ENCODE assay signal across 1 cellular context in the genomic region with DNA sequence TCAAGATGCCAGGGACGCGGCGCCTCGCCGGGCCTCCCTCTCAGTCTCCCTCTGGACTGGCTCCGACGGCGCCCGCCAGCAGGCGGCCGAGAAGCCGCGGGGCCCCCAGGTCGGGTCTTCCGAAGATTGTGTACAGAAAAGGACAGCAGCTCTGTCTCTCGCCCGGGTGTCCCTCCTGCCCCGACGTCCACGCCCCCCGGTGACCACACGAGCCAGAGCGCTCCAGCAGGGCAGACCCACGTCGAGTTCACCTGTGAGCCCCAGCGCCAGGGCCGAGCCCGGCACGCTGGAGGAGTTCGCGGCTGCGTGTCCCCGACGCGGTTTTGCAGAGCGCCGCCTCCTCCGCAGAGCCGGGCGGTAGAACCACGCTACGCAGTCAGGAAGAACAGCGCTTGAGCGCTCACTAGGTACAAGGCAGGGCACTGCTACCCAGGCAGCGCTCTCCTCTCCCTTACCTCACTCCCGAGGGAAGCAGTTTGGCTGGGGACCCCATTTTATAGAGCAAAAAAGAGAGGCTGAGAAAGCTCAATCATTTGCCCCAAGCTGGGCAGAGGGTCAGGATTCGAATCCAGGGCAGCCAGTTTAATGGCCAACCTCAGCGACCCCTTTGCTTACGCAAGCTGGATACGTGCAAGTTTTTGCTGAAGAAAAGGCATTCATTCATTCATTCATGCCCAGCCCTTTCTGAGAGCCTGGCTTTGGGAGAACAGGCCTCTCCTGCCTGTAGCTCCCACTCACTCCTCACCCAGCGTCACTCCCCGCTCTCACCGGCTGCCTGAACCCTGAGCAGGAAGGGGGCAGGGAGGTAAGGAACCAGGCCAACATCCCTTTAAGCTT.
A peak's percentile ranks its signal among the peaks of the same experiment; 100 is the strongest.
TF ChIP-seq lines count a peak whose summit lies in the region.

No MANE protein-coding gene starts in this region.

TF ChIP-seq in HepG2, 621 proteins besides CTCF, POLR2A, EP300 and RAD21 (continued from another document and continues in another):
- TF ChIP-seq, protein P1, sequence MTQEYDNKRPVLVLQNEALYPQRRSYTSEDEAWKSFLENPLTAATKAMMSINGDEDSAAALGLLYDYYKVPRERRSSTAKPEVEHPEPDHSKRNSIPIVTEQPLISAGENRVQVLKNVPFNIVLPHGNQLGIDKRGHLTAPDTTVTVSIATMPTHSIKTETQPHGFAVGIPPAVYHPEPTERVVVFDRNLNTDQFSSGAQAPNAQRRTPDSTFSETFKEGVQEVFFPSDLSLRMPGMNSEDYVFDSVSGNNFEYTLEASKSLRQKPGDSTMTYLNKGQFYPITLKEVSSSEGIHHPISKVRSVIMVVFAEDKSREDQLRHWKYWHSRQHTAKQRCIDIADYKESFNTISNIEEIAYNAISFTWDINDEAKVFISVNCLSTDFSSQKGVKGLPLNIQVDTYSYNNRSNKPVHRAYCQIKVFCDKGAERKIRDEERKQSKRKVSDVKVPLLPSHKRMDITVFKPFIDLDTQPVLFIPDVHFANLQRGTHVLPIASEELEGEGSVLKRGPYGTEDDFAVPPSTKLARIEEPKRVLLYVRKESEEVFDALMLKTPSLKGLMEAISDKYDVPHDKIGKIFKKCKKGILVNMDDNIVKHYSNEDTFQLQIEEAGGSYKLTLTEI (CRISPR knock-in tag; conservative IDR thresholded peaks at IDR 0.05) = no peak
- no peak for TF ChIP-seq SP5 (CRISPR knock-in tag; IDR thresholded peaks at IDR 0.05; ENCODE audit: borderline replicate concordance, low read depth)
- TF ChIP-seq, protein P2, sequence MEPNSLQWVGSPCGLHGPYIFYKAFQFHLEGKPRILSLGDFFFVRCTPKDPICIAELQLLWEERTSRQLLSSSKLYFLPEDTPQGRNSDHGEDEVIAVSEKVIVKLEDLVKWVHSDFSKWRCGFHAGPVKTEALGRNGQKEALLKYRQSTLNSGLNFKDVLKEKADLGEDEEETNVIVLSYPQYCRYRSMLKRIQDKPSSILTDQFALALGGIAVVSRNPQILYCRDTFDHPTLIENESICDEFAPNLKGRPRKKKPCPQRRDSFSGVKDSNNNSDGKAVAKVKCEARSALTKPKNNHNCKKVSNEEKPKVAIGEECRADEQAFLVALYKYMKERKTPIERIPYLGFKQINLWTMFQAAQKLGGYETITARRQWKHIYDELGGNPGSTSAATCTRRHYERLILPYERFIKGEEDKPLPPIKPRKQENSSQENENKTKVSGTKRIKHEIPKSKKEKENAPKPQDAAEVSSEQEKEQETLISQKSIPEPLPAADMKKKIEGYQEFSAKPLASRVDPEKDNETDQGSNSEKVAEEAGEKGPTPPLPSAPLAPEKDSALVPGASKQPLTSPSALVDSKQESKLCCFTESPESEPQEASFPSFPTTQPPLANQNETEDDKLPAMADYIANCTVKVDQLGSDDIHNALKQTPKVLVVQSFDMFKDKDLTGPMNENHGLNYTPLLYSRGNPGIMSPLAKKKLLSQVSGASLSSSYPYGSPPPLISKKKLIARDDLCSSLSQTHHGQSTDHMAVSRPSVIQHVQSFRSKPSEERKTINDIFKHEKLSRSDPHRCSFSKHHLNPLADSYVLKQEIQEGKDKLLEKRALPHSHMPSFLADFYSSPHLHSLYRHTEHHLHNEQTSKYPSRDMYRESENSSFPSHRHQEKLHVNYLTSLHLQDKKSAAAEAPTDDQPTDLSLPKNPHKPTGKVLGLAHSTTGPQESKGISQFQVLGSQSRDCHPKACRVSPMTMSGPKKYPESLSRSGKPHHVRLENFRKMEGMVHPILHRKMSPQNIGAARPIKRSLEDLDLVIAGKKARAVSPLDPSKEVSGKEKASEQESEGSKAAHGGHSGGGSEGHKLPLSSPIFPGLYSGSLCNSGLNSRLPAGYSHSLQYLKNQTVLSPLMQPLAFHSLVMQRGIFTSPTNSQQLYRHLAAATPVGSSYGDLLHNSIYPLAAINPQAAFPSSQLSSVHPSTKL (CRISPR knock-in tag; IDR thresholded peaks at IDR 0.05) = peak; percentile 12; the same call in 1 of the 2 replicates
- TF ChIP-seq, protein P3, sequence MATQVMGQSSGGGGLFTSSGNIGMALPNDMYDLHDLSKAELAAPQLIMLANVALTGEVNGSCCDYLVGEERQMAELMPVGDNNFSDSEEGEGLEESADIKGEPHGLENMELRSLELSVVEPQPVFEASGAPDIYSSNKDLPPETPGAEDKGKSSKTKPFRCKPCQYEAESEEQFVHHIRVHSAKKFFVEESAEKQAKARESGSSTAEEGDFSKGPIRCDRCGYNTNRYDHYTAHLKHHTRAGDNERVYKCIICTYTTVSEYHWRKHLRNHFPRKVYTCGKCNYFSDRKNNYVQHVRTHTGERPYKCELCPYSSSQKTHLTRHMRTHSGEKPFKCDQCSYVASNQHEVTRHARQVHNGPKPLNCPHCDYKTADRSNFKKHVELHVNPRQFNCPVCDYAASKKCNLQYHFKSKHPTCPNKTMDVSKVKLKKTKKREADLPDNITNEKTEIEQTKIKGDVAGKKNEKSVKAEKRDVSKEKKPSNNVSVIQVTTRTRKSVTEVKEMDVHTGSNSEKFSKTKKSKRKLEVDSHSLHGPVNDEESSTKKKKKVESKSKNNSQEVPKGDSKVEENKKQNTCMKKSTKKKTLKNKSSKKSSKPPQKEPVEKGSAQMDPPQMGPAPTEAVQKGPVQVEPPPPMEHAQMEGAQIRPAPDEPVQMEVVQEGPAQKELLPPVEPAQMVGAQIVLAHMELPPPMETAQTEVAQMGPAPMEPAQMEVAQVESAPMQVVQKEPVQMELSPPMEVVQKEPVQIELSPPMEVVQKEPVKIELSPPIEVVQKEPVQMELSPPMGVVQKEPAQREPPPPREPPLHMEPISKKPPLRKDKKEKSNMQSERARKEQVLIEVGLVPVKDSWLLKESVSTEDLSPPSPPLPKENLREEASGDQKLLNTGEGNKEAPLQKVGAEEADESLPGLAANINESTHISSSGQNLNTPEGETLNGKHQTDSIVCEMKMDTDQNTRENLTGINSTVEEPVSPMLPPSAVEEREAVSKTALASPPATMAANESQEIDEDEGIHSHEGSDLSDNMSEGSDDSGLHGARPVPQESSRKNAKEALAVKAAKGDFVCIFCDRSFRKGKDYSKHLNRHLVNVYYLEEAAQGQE (IDR thresholded peaks at IDR 0.05; ENCODE audit: borderline replicate concordance in 1 of 2, low read depth in 1 of 2, low read length in 2 of 2) = no peak
- no peak for TF ChIP-seq ARNTL (CRISPR knock-in tag; IDR thresholded peaks at IDR 0.05)
- no peak for TF ChIP-seq NR2C2 (CRISPR knock-in tag; IDR thresholded peaks at IDR 0.05; ENCODE audit: borderline replicate concordance)
- TF ChIP-seq, protein P4, sequence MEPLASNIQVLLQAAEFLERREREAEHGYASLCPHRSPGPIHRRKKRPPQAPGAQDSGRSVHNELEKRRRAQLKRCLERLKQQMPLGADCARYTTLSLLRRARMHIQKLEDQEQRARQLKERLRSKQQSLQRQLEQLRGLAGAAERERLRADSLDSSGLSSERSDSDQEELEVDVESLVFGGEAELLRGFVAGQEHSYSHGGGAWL (CRISPR knock-in tag; IDR thresholded peaks at IDR 0.05) = peak; percentile 61; the same call in 1 of the 2 replicates
- TF ChIP-seq FOXK2 (IDR thresholded peaks at IDR 0.05) = no peak
- TF ChIP-seq ZNF879 (CRISPR knock-in tag; IDR thresholded peaks at IDR 0.05) = no peak
- peak; percentile 46 for TF ChIP-seq PTBP1 (IDR thresholded peaks at IDR 0.05; ENCODE audit: low read depth, low read length, poor library complexity, severe bottlenecking)
- TF ChIP-seq ZNF777 (CRISPR knock-in tag; IDR thresholded peaks at IDR 0.05) = peak; percentile 97
- TF ChIP-seq TBX3 (IDR thresholded peaks at IDR 0.05; ENCODE audit: borderline replicate concordance) = no peak
- TF ChIP-seq PCBP2 (optimal IDR thresholded peaks at IDR 0.05; ENCODE audit: low read depth, low read length, poor library complexity, severe bottlenecking) = no peak
- TF ChIP-seq, protein P5, sequence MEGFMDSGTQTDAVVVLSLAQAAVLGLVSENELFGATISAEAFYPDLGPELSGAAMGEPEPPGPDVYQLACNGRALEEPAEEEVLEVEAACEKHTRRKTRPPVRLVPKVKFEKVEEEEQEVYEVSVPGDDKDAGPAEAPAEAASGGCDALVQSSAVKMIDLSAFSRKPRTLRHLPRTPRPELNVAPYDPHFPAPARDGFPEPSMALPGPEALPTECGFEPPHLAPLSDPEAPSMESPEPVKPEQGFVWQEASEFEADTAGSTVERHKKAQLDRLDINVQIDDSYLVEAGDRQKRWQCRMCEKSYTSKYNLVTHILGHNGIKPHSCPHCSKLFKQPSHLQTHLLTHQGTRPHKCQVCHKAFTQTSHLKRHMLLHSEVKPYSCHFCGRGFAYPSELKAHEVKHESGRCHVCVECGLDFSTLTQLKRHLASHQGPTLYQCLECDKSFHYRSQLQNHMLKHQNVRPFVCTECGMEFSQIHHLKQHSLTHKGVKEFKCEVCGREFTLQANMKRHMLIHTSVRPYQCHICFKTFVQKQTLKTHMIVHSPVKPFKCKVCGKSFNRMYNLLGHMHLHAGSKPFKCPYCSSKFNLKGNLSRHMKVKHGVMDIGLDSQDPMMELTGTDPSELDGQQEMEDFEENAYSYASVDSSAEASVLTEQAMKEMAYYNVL (CRISPR knock-in tag; IDR thresholded peaks at IDR 0.05; ENCODE audit: borderline replicate concordance) = no peak
- 0 out of 2 replicates have a peak, but pooled peaks have one; percentile 41 for TF ChIP-seq HNRNPL (IDR thresholded peaks at IDR 0.05; ENCODE audit: low read depth, low read length)
- TF ChIP-seq NKX3-1 (CRISPR knock-in tag; IDR thresholded peaks at IDR 0.05) = no peak
- TF ChIP-seq, protein P6, sequence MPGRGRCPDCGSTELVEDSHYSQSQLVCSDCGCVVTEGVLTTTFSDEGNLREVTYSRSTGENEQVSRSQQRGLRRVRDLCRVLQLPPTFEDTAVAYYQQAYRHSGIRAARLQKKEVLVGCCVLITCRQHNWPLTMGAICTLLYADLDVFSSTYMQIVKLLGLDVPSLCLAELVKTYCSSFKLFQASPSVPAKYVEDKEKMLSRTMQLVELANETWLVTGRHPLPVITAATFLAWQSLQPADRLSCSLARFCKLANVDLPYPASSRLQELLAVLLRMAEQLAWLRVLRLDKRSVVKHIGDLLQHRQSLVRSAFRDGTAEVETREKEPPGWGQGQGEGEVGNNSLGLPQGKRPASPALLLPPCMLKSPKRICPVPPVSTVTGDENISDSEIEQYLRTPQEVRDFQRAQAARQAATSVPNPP (CRISPR knock-in tag; IDR thresholded peaks at IDR 0.05) = no peak
- TF ChIP-seq, protein P7, sequence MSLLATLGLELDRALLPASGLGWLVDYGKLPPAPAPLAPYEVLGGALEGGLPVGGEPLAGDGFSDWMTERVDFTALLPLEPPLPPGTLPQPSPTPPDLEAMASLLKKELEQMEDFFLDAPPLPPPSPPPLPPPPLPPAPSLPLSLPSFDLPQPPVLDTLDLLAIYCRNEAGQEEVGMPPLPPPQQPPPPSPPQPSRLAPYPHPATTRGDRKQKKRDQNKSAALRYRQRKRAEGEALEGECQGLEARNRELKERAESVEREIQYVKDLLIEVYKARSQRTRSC (CRISPR knock-in tag; IDR thresholded peaks at IDR 0.05; ENCODE audit: low read depth) = no peak
- TF ChIP-seq, protein P8, sequence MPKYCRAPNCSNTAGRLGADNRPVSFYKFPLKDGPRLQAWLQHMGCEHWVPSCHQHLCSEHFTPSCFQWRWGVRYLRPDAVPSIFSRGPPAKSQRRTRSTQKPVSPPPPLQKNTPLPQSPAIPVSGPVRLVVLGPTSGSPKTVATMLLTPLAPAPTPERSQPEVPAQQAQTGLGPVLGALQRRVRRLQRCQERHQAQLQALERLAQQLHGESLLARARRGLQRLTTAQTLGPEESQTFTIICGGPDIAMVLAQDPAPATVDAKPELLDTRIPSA (CRISPR knock-in tag; IDR thresholded peaks at IDR 0.05; ENCODE audit: borderline replicate concordance) = no peak
- TF ChIP-seq, protein P9, sequence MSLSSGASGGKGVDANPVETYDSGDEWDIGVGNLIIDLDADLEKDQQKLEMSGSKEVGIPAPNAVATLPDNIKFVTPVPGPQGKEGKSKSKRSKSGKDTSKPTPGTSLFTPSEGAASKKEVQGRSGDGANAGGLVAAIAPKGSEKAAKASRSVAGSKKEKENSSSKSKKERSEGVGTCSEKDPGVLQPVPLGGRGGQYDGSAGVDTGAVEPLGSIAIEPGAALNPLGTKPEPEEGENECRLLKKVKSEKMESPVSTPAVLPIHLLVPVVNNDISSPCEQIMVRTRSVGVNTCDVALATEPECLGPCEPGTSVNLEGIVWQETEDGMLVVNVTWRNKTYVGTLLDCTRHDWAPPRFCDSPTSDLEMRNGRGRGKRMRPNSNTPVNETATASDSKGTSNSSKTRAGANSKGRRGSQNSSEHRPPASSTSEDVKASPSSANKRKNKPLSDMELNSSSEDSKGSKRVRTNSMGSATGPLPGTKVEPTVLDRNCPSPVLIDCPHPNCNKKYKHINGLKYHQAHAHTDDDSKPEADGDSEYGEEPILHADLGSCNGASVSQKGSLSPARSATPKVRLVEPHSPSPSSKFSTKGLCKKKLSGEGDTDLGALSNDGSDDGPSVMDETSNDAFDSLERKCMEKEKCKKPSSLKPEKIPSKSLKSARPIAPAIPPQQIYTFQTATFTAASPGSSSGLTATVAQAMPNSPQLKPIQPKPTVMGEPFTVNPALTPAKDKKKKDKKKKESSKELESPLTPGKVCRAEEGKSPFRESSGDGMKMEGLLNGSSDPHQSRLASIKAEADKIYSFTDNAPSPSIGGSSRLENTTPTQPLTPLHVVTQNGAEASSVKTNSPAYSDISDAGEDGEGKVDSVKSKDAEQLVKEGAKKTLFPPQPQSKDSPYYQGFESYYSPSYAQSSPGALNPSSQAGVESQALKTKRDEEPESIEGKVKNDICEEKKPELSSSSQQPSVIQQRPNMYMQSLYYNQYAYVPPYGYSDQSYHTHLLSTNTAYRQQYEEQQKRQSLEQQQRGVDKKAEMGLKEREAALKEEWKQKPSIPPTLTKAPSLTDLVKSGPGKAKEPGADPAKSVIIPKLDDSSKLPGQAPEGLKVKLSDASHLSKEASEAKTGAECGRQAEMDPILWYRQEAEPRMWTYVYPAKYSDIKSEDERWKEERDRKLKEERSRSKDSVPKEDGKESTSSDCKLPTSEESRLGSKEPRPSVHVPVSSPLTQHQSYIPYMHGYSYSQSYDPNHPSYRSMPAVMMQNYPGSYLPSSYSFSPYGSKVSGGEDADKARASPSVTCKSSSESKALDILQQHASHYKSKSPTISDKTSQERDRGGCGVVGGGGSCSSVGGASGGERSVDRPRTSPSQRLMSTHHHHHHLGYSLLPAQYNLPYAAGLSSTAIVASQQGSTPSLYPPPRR (CRISPR knock-in tag; IDR thresholded peaks at IDR 0.05; ENCODE audit: borderline replicate concordance) = peak; percentile 66
- TF ChIP-seq ZNF256 (CRISPR knock-in tag; conservative IDR thresholded peaks at IDR 0.05) = no peak
- no peak for TF ChIP-seq ZSCAN25 (CRISPR knock-in tag; IDR thresholded peaks at IDR 0.05)
- TF ChIP-seq ZNF17 (CRISPR knock-in tag; IDR thresholded peaks at IDR 0.05) = no peak
- no peak for TF ChIP-seq RBM22 (optimal IDR thresholded peaks at IDR 0.05; ENCODE audit: low read length)
- TF ChIP-seq SETDB1 (CRISPR knock-in tag; IDR thresholded peaks at IDR 0.05; ENCODE audit: borderline replicate concordance) = no peak
- TF ChIP-seq, protein P10, sequence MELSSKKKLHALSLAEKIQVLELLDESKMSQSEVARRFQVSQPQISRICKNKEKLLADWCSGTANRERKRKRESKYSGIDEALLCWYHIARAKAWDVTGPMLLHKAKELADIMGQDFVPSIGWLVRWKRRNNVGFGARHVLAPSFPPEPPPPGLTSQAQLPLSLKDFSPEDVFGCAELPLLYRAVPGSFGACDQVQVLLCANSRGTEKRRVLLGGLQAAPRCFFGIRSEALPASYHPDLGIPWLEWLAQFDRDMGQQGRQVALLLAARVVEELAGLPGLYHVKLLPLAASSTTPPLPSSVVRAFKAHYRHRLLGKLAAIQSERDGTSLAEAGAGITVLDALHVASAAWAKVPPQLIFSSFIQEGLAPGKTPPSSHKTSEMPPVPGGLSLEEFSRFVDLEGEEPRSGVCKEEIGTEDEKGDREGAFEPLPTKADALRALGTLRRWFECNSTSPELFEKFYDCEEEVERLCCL (CRISPR knock-in tag; IDR thresholded peaks at IDR 0.05; ENCODE audit: borderline replicate concordance) = no peak
- 0 out of 2 replicates have a peak, but pooled peaks have one; percentile 28 for TF ChIP-seq DPF2 (CRISPR knock-in tag; IDR thresholded peaks at IDR 0.05; ENCODE audit: borderline replicate concordance, low read depth)
- TF ChIP-seq ZNF468 (CRISPR knock-in tag; IDR thresholded peaks at IDR 0.05) = 0 out of 2 replicates have a peak, but pooled peaks have one; percentile 19
- TF ChIP-seq ZMYM2 (CRISPR knock-in tag; IDR thresholded peaks at IDR 0.05) = no peak
- no peak for TF ChIP-seq IKZF1 (IDR thresholded peaks at IDR 0.05)
- TF ChIP-seq NFYB (CRISPR knock-in tag; IDR thresholded peaks at IDR 0.05) = no peak
